8 cellular contexts compared by ENCODE assay signal in genomic region chr5:134289509-134290113, GRCh38.
DNase-seq lines count a peak whose midpoint lies in the region; ATAC-seq lines count a peak whose summit lies in the region.

No MANE protein-coding gene starts in this region.

- DNase-seq in activated gamma-delta T cell treated with Interleukin-2 at 50 U/mL for 16 hours: peak; percentile 25
- no peak for DNase-seq in activated gamma-delta T cell (lab: John Stamatoyannopoulos, UW)
- peak; percentile 11 for DNase-seq in NCI-H1092 (lab: John Stamatoyannopoulos, UW)
- DNase-seq in T-helper 2 cell: peak in 3 of 5 experiments; percentile 14 to 34 (median 29)
- peak; percentile 72 for DNase-seq in cerebellum (ENCODE audit: low spot score)
- DNase-seq in kidney glomerular epithelial cell (lab: John Stamatoyannopoulos, UW): peak; percentile 59
- peak; percentile 12 for DNase-seq in stimulated activated CD4-positive, alpha-beta T cell treated with anti-CD3 and anti-CD28 coated beads, Interleukin-4, amount 100 ng/mL, for 1 hour

- ATAC-seq in HG03039 (IDR thresholded peaks at IDR 0.05; ENCODE audit: unreplicated experiment): no peak
